Comparison of ENCODE assay signal across 8 cellular contexts in the genomic region with DNA sequence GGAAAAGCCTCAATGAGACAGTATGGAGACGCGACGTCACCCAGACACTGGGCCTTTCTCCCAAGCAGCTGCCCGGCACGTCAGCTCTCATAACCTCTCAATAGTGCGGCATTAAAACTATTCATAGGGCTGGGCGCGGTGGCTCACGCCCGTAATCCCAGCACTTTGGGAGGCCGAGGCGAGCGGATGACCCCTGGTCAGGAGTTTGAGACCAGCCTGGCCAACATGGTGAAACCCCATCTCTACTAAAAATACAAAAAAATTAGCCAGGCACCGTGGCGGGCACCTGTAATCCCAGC. TPM values are rescaled to one million over a fixed set of nuclear protein-coding genes. Genes with fewer than 3 reads are reported as not detected.
DNase-seq lines count a peak whose midpoint lies in the region; ATAC-seq and TF ChIP-seq lines count a peak whose summit lies in the region.
"Not testable (repeated sequence)": the region's sequence is repeated elsewhere in the genome, so short reads cannot be mapped to it uniquely, and the experiment has no call there.

No MANE protein-coding gene starts in this region.

- in situ Hi-C loops in transverse colon (cut with MboI; ENCODE audit: low pct_ligation_motif_present in 1 of 4, low pct_unique_long_range_greater_than_20kb in 1 of 4, low sequenced_read_pairs in 3 of 4), result not testable (repeated sequence)

- H3K36me3 Mint-ChIP-seq in T-helper 17 cell (ENCODE audit: low read depth), result not testable (repeated sequence)

- not testable (repeated sequence) for TF ChIP-seq POLR2A in sigmoid colon (IDR thresholded peaks at IDR 0.05); stomach (IDR thresholded peaks at IDR 0.05); transverse colon (IDR thresholded peaks at IDR 0.05)

- intact Hi-C loops in dorsolateral prefrontal cortex (cut with DNase I); sigmoid colon (cut with DNase I); stomach (cut with DNase I; ENCODE audit: low total_unique reads): not testable (repeated sequence)
- intact Hi-C loops in transverse colon (cut with DNase I; ENCODE audit: low total_unique reads), result loop anchor here (10.0 kb wide), 1 partner anchor 67 kb away; a partner anchor contains a TSS

- H3K4me1 Mint-ChIP-seq in T-helper 17 cell, result peaks cover 13% of the 10 kb centered on the region

- not testable (repeated sequence) for TF ChIP-seq CTCF in dorsolateral prefrontal cortex (IDR thresholded peaks at IDR 0.05 in 54 of 56, conservative IDR thresholded peaks at IDR 0.05 in 2 of 56; ENCODE audit: low read depth in 1 of 56, partially characterized antibody in 56 of 56); right atrium auricular region (IDR thresholded peaks at IDR 0.05); sigmoid colon (IDR thresholded peaks at IDR 0.05); stomach (IDR thresholded peaks at IDR 0.05); transverse colon (IDR thresholded peaks at IDR 0.05)

- not testable (repeated sequence) for DNase-seq in T-helper 17 cell; right atrium auricular region (ENCODE audit: low spot score); stomach; transverse colon
- DNase-seq in dorsolateral prefrontal cortex (peak in 1 of 10 donors; percentile 50), sigmoid colon (peak; percentile 62)

- peak overlapping the region; percentile 32 for H3K27ac Mint-ChIP-seq in T-helper 17 cell

- not testable (repeated sequence) for H3K9me3 ChIP-seq in T-helper 17 cell (ENCODE audit: control insufficient read depth, low read length, poor library complexity, severe bottlenecking); right atrium auricular region; muscle layer of colon (ENCODE audit: low read length); sigmoid colon; stomach; transverse colon

- H3K27ac ChIP-seq in angular gyrus (ENCODE audit: low read depth, low read length), result peak overlapping the region; percentile 84
- H3K27ac ChIP-seq in dorsolateral prefrontal cortex, result peak overlapping the region; percentile 5 to 100 (median 82)
- H3K27ac ChIP-seq in right atrium auricular region, result peak overlapping the region; percentile 32 to 67
- H3K27ac ChIP-seq in muscle layer of colon (ENCODE audit: low read depth, low read length), result peak overlapping the region; percentile 78
- H3K27ac ChIP-seq in sigmoid colon, result peak overlapping the region in 3 of 4 donors; percentile 98 to 100 (median 99)
- H3K27ac ChIP-seq in stomach, result peak overlapping the region in 4 of 5 donors; percentile 74 to 99 (median 94)
- peak overlapping the region; percentile 42 to 68 (median 55) for H3K27ac ChIP-seq in transverse colon

- H3K27me3 ChIP-seq in dorsolateral prefrontal cortex; right atrium auricular region; muscle layer of colon (ENCODE audit: control insufficient read depth in 1 of 2, insufficient read depth in 2 of 2, low read length in 2 of 2); sigmoid colon; stomach; transverse colon: not testable (repeated sequence)

- not testable (repeated sequence) for H3K9ac ChIP-seq in muscle layer of colon (ENCODE audit: low read length)

- 93 to 94% methylated on average over 15 of the region's 15 CpGs for WGBS in sigmoid colon, 2 donors
- WGBS in stomach, 5 donors, result 87 to 97% (median 91%) methylated on average over 15 of the region's 15 CpGs
- WGBS in transverse colon (ENCODE audit: low coverage in 1 of 2), 2 donors, result 91 to 100% methylated on average over 1 to 15 of the region's 15 CpGs

- TF ChIP-seq EP300 in sigmoid colon (IDR thresholded peaks at IDR 0.05); stomach (IDR thresholded peaks at IDR 0.05); transverse colon (IDR thresholded peaks at IDR 0.05; ENCODE audit: low read depth): not testable (repeated sequence)

- H3K36me3 ChIP-seq in right atrium auricular region (peaks cover 51% of the 10 kb centered on the region), muscle layer of colon (ENCODE audit: insufficient read depth, low read length) (peaks cover 49% of the 10 kb centered on the region), sigmoid colon (peaks cover 41 to 60% (median 46%) of the 10 kb centered on the region in 4 donors), stomach (peaks cover 45 to 63% (median 60%) of the 10 kb centered on the region in 4 donors), transverse colon (peaks cover 0 to 45% (median 21%) of the 10 kb centered on the region in 4 donors)

- ATAC-seq in T-helper 17 cell, result not testable (repeated sequence)

- not testable (repeated sequence) for H3K27me3 Mint-ChIP-seq in T-helper 17 cell

- H3K4me3 Mint-ChIP-seq in T-helper 17 cell, result not testable (repeated sequence)

- H3K4me3 ChIP-seq in dorsolateral prefrontal cortex, result peak overlapping the region in 3 of 59 donors; percentile 4 to 18 (median 8)
- H3K4me3 ChIP-seq in right atrium auricular region; muscle layer of colon (ENCODE audit: low read depth in 1 of 2, low read length in 2 of 2); sigmoid colon; stomach; transverse colon: not testable (repeated sequence)

- H3K4me1 ChIP-seq in right atrium auricular region (peaks cover 0 to 78% of the 10 kb centered on the region in 2 donors), muscle layer of colon (ENCODE audit: insufficient read depth, low read length) (peaks cover 56% of the 10 kb centered on the region), sigmoid colon (peaks cover 0 to 75% (median 60%) of the 10 kb centered on the region in 4 donors), stomach (peaks cover 53 to 86% (median 75%) of the 10 kb centered on the region in 4 donors), transverse colon (peaks cover 11 to 51% (median 26%) of the 10 kb centered on the region in 4 donors)

RNA-seq across cellular contexts. Expression of a gene that starts 3.5 kb away (rescaled TPM):
- total RNA-seq in T-helper 17 cell (100 to 1,000 TPM in 1 of 2 donors, 10 to 100 TPM in 1; 86.0 to 114 TPM), dorsolateral prefrontal cortex (100 to 1,000 TPM; 311 to 523 (median 421) TPM), right atrium auricular region (100 to 1,000 TPM in 1 of 2 donors, 10 to 100 TPM in 1; 100.0 to 163 TPM), sigmoid colon (10 to 100 TPM; 44.2 to 73.1 (median 56.9) TPM), stomach (100 to 1,000 TPM in 1 of 5 donors, 10 to 100 TPM in 4; 28.6 to 122 (median 46.1) TPM), transverse colon (10 to 100 TPM; 27.7 to 75.1 (median 56.8) TPM)
- polyA plus RNA-seq in sigmoid colon (100 to 1,000 TPM in 1 of 3 donors, 10 to 100 TPM in 2; 87.1 to 110 (median 91.3) TPM), stomach (100 to 1,000 TPM in 1 of 3 donors, 10 to 100 TPM in 2; 87.3 to 104 (median 98.6) TPM)

RNA-seq across cellular contexts. Expression of a gene that starts 7.4 kb away (rescaled TPM):
- total RNA-seq in T-helper 17 cell (100 to 1,000 TPM; 164 TPM), dorsolateral prefrontal cortex (10 to 100 TPM in 85 of 120 experiments, 1 to 10 TPM in 35; 3.9 to 40.2 (median 13.0) TPM), right atrium auricular region (10 to 100 TPM; 11.1 to 25.9 TPM), sigmoid colon (10 to 100 TPM in 2 of 4 donors, 1 to 10 TPM in 2; 4.3 to 11.4 (median 9.6) TPM), stomach (10 to 100 TPM in 4 of 5 donors, 1 to 10 TPM in 1; 9.0 to 45.5 (median 25.5) TPM), transverse colon (10 to 100 TPM in 3 of 4 donors, 1 to 10 TPM in 1; 3.0 to 48.3 (median 16.2) TPM)
- polyA plus RNA-seq in sigmoid colon (10 to 100 TPM in 2 of 3 donors, 1 to 10 TPM in 1; 6.0 to 61.9 (median 17.1) TPM), stomach (10 to 100 TPM in 2 of 3 donors, 1 to 10 TPM in 1; 6.4 to 18.5 (median 17.9) TPM)

RNA-seq across cellular contexts. Expression of a gene that starts 26.7 kb away (rescaled TPM):
- total RNA-seq in T-helper 17 cell (1 to 10 TPM; 4.5 to 9.4 TPM), dorsolateral prefrontal cortex (100 to 1,000 TPM in 3 of 120 experiments, 10 to 100 TPM in 117; 19.7 to 109 (median 43.9) TPM), right atrium auricular region (10 to 100 TPM; 16.8 to 24.8 TPM), sigmoid colon (10 to 100 TPM; 27.8 to 40.9 (median 37.2) TPM), stomach (10 to 100 TPM in 4 of 5 donors, 1 to 10 TPM in 1; 3.5 to 40.4 (median 11.9) TPM), transverse colon (100 to 1,000 TPM in 1 of 4 donors, 10 to 100 TPM in 3; 38.6 to 118 (median 41.0) TPM)
- polyA plus RNA-seq in sigmoid colon (10 to 100 TPM; 28.7 to 41.0 (median 39.0) TPM), stomach (10 to 100 TPM; 24.2 to 34.7 (median 28.4) TPM)

RNA-seq across cellular contexts. Expression of a gene that starts 45.1 kb away (rescaled TPM):
- total RNA-seq in T-helper 17 cell, result 10 to 100 TPM; 19.8 to 23.6 TPM
- total RNA-seq in dorsolateral prefrontal cortex, result 10 to 100 TPM; 11.9 to 37.4 (median 20.2) TPM
- 1 to 10 TPM; 7.0 to 9.8 TPM for total RNA-seq in right atrium auricular region
- total RNA-seq in sigmoid colon, result 10 to 100 TPM; 22.4 to 27.5 (median 25.1) TPM
- 10 to 100 TPM in 2 of 3 donors, 1 to 10 TPM in 1; 7.2 to 19.1 (median 10.2) TPM for polyA plus RNA-seq in sigmoid colon
- total RNA-seq in stomach, result 10 to 100 TPM in 3 of 5 donors, 1 to 10 TPM in 1, not detected in 1; 9.2 to 26.6 (median 16.9) TPM
- 10 to 100 TPM in 1 of 3 donors, 1 to 10 TPM in 2; 8.1 to 10.6 (median 9.5) TPM for polyA plus RNA-seq in stomach
- 10 to 100 TPM; 16.8 to 21.7 (median 20.5) TPM for total RNA-seq in transverse colon

RNA-seq across cellular contexts. Expression of a gene that starts 53.0 kb away (rescaled TPM):
- total RNA-seq in T-helper 17 cell (100 to 1,000 TPM in 1 of 2 donors, 10 to 100 TPM in 1; 93.8 to 107 TPM), dorsolateral prefrontal cortex (100 to 1,000 TPM in 56 of 120 experiments, 10 to 100 TPM in 64; 65.1 to 138 (median 98.8) TPM), right atrium auricular region (10 to 100 TPM; 27.2 to 36.4 TPM), sigmoid colon (10 to 100 TPM; 32.8 to 50.6 (median 41.8) TPM), stomach (100 to 1,000 TPM in 1 of 5 donors, 10 to 100 TPM in 3, 1 to 10 TPM in 1; 9.3 to 244 (median 29.9) TPM), transverse colon (100 to 1,000 TPM in 1 of 4 donors, 10 to 100 TPM in 3; 40.6 to 117 (median 48.5) TPM)
- polyA plus RNA-seq in sigmoid colon (10 to 100 TPM; 55.9 to 71.5 (median 57.1) TPM), stomach (10 to 100 TPM; 54.2 to 89.2 (median 73.9) TPM)
